ENCODE assay signal across 10 cellular contexts in the genomic region with DNA sequence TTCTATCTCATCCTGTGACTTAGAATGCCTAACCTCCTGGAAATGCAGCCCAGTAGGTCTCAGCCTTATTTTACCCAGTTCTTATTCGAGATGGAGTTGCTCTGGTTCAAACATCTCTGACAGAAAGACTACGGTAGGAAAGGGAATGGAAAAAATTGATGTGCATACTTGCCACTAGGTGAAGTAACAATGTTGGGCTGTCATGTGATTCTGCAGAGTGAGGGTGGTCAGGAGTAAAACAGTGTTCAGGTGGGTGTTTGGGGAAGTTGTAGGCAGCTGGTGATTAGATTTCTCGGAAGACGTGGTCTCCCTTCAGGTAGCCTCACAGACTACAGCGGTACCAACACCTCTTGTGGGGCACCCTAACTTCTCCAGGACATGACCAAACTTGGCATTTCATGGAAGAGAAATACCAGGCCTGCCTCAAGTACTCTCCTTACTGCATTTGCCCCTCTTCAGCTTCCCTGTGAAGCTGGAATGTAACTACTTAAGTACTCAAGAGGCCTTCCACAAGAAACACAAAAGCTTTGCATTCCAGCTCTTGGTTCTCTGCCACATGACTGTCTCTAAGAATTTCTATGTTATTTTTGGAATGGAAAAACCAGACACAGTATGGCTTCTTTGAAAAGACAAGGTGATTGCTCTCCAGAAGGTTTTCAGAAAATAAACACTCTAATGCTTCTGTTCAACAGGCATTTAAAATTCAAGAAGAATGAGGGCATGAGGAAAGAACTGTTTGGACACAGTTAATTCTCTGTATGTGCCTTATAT. TPM values are rescaled to one million over a fixed set of nuclear protein-coding genes. Genes with fewer than 3 reads are reported as not detected.
A peak's percentile ranks its signal among the peaks of the same experiment; 100 is the strongest.
DNase-seq lines count a peak whose midpoint lies in the region; ATAC-seq and TF ChIP-seq lines count a peak whose summit lies in the region.
"Had no signal": no experiment of that assay in that cellular context is flagged by ENCODE, and none has a peak within 500 bp of the region (broad histone marks: within the 10 kb centered on the region; RNA-seq: fewer than 3 reads in every experiment).

No MANE protein-coding gene starts in this region.

- H3K4me3 ChIP-seq in breast epithelium, result no peak overlapping the region
- no peak overlapping the region for H3K4me3 ChIP-seq in mammary epithelial cell (replicated peaks in 1 of 3; ENCODE audit: insufficient read depth in 1 of 3, low read depth in 2 of 3, low read length in 3 of 3)
- H3K4me3 ChIP-seq in ectodermal cell (ENCODE audit: insufficient read depth, low read depth, low read length), result no peak overlapping the region
- H3K4me3 ChIP-seq in kidney epithelial cell (ENCODE audit: low read depth, low read length), result no peak overlapping the region
- H3K4me3 ChIP-seq in thyroid gland (replicated peaks in 1 of 3), result no peak overlapping the region

- H3K4me1 ChIP-seq in breast epithelium (no peaks in the 10 kb centered on the region), mammary epithelial cell (ENCODE audit: insufficient read depth, low read length) (no peaks in the 10 kb centered on the region), ectodermal cell (ENCODE audit: control insufficient read depth, insufficient read depth, low read length) (peaks cover 12% of the 10 kb centered on the region), thyroid gland (peaks cover 25 to 41% of the 10 kb centered on the region in 2 donors)

- in situ Hi-C loops in mammary epithelial cell (cut with MboI; ENCODE audit: low sequenced_read_pairs in 2 of 2), result no loop called here

- H3K9me3 ChIP-seq in breast epithelium (peaks cover under 1 to 1% of the 10 kb centered on the region in 2 donors), mammary epithelial cell (replicated peaks; ENCODE audit: insufficient read depth, low read length) (peaks cover under 1% of the 10 kb centered on the region), ectodermal cell (ENCODE audit: control insufficient read depth, low read length) (peaks cover 3% of the 10 kb centered on the region), thyroid gland (no peaks in the 10 kb centered on the region)

- H3K36me3 ChIP-seq in breast epithelium (no peaks in the 10 kb centered on the region), mammary epithelial cell (ENCODE audit: insufficient read depth, low read length) (no peaks in the 10 kb centered on the region), ectodermal cell (ENCODE audit: control insufficient read depth, insufficient read depth, low read length) (no peaks in the 10 kb centered on the region), kidney epithelial cell (ENCODE audit: control insufficient read depth, insufficient read depth, low read length) (no peaks in the 10 kb centered on the region), thyroid gland (no peaks in the 10 kb centered on the region)

- H3K27ac ChIP-seq in breast epithelium, result peak overlapping the region; percentile 50 to 75
- no peak overlapping the region for H3K27ac ChIP-seq in mammary epithelial cell (ENCODE audit: insufficient read depth, low read depth, low read length)
- H3K27ac ChIP-seq in ectodermal cell (ENCODE audit: insufficient read depth, low read depth, low read length, poor library complexity, severe bottlenecking), result peak overlapping the region; percentile 58
- peak overlapping the region; percentile 90 to 97 (median 96) for H3K27ac ChIP-seq in thyroid gland

- H3K27me3 ChIP-seq in breast epithelium (no peaks in the 10 kb centered on the region), mammary epithelial cell (ENCODE audit: insufficient read depth, low read length) (no peaks in the 10 kb centered on the region), ectodermal cell (ENCODE audit: control insufficient read depth, insufficient read depth, low read length, poor library complexity, severe bottlenecking) (no peaks in the 10 kb centered on the region), kidney epithelial cell (ENCODE audit: control insufficient read depth, insufficient read depth, low read length) (no peaks in the 10 kb centered on the region), thyroid gland (no peaks in the 10 kb centered on the region)

- DNase-seq in breast epithelium (ENCODE audit: low spot score in 2 of 2), result no peak
- DNase-seq in mammary epithelial cell, result no peak
- DNase-seq in kidney epithelial cell (ENCODE audit: low read depth), result peak; percentile 4
- peak; percentile 71 to 76 for DNase-seq in thyroid gland
- no peak for DNase-seq in NCI-H69 (lab: John Stamatoyannopoulos, UW)
- DNase-seq: stimulated activated CD4-positive, alpha-beta T cell treated with anti-CD3 and anti-CD28 coated beads, Interleukin-12 subunit alpha, Interleukin-12 subunit beta, amount 100 ng/mL, for 4 hours; stimulated activated naive B cell treated with anti-CD40 and anti-IgM and Interleukin-4, amounts not matched to agents 10 μg/mL and 1 μg/mL and 100 μg/mL, for 72 hours had no signal

- no peaks in the 10 kb centered on the region for H4K20me1 ChIP-seq in mammary epithelial cell (ENCODE audit: insufficient read depth, low read length)

- TF ChIP-seq POLR2A in breast epithelium (IDR thresholded peaks at IDR 0.05) (no peak), thyroid gland (IDR thresholded peaks at IDR 0.05) (peak in 1 of 2 donors; percentile 56)

- no TSS peak for BruUV-seq in mammary epithelial cell (replicated peaks; lab: Mats Ljungman, UMichigan)

- no peak overlapping the region for H2AFZ ChIP-seq in mammary epithelial cell (ENCODE audit: low read depth, low read length)

- no peak for TF ChIP-seq CTCF in breast epithelium (IDR thresholded peaks at IDR 0.05)
- TF ChIP-seq CTCF in mammary epithelial cell (conservative IDR thresholded peaks at IDR 0.05 in 1 of 2, IDR thresholded peaks at IDR 0.05 in 1 of 2; ENCODE audit: extremely low read depth in 1 of 2, insufficient read depth in 1 of 2, low read depth in 1 of 2, low read length in 2 of 2), result no peak
- no peak for TF ChIP-seq CTCF in kidney epithelial cell (IDR thresholded peaks at IDR 0.05; ENCODE audit: insufficient read depth, low read length, poor library complexity, severe bottlenecking)
- TF ChIP-seq CTCF in thyroid gland (IDR thresholded peaks at IDR 0.05), result peak in 4 of 6 experiments; percentile 37 to 98 (median 63)

- intact Hi-C loops in breast epithelium (cut with DNase I; ENCODE audit: low total_unique reads) (no loop called here), mammary epithelial cell (cut with micrococcal nuclease) (no loop called here), thyroid gland (cut with DNase I) (no loop called here)

- CTCF ChIA-PET in mammary epithelial cell (lab: Charles Lee; ENCODE audit: low non-redundant PET), result no interaction called here

- H3K4me2 ChIP-seq in mammary epithelial cell (ENCODE audit: insufficient read depth, low read depth, low read length), result no peak overlapping the region

- no peak overlapping the region for H3K9ac ChIP-seq in mammary epithelial cell (ENCODE audit: insufficient read depth, low read length)

- H3K79me2 ChIP-seq in mammary epithelial cell (ENCODE audit: insufficient read depth, low read length), result no peaks in the 10 kb centered on the region

- ATAC-seq in GM19467 (IDR thresholded peaks at IDR 0.05; ENCODE audit: unreplicated experiment) (no peak), HG02642 (IDR thresholded peaks at IDR 0.05; ENCODE audit: poor library complexity, unreplicated experiment) (no peak)
- ATAC-seq: stimulated activated naive B cell treated with anti-CD40 and anti-IgM and Interleukin-4, amounts not matched to agents 10 μg/mL and 1 μg/mL and 100 μg/mL, for 72 hours had no signal

- WGBS in mammary epithelial cell (ENCODE audit: low coverage, missing lambda C conversion rate), result 54% methylated on average over 5 of the region's 5 CpGs
- WGBS in ectodermal cell, 2 experiments, result 79 to 81% methylated on average over 5 of the region's 5 CpGs
- WGBS in thyroid gland, 2 donors, result 48 to 60% methylated on average over 5 of the region's 5 CpGs

- dilution Hi-C loops in mammary epithelial cell (cut with HindIII; ENCODE audit: low sequenced_read_pairs), result no loop called here

RNA-seq across cellular contexts. Expression of a gene that starts 17.4 kb away (rescaled TPM):
- total RNA-seq in breast epithelium (10 to 100 TPM in 2 of 3 donors, 1 to 10 TPM in 1; 3.0 to 52.7 (median 30.5) TPM), mammary epithelial cell (10 to 100 TPM in 1 of 2 donors, 1 to 10 TPM in 1; 6.2 to 12.5 TPM), kidney epithelial cell (3.1 and 3.8 TPM in 2 replicates), thyroid gland (100 to 1,000 TPM in 3 of 4 donors, 10 to 100 TPM in 1; 88.1 to 127 (median 117) TPM)
- polyA plus RNA-seq in mammary epithelial cell, result 1.3 TPM
- polyA minus RNA-seq in mammary epithelial cell, result 10.1 TPM
- polyA plus RNA-seq in ectodermal cell (2013, experiment 1 of 4), result 0.50 TPM
- 0.60 TPM for polyA plus RNA-seq in ectodermal cell (2013, experiment 2 of 4)
- polyA plus RNA-seq in ectodermal cell (2013, experiment 3 of 4), result 0.37 TPM
- 0.41 TPM for polyA plus RNA-seq in ectodermal cell (2013, experiment 4 of 4)

Comparison
In these comparisons a context has a peak if more than half of its experiments do, and no peak if none do; other contexts are left out.
1. DNase-seq: peak in kidney epithelial cell (single experiment) and thyroid gland (2 of 2); none in breast epithelium (0 of 2), mammary epithelial cell (single experiment) and NCI-H69 (single experiment).
2. CTCF ChIP-seq: peak in thyroid gland (4 of 6); none in breast epithelium (0 of 3), mammary epithelial cell (0 of 2) and kidney epithelial cell (single experiment).